Comparison of ENCODE assay signal across 8 cellular contexts in genomic region chr14:53151523-53151866, GRCh38. TPM values are rescaled to one million over a fixed set of nuclear protein-coding genes. Genes with fewer than 3 reads are reported as not detected.
DNase-seq lines count a peak whose midpoint lies in the region; ATAC-seq, FAIRE-seq and TF ChIP-seq lines count a peak whose summit lies in the region.

No MANE protein-coding gene starts in this region.

- H3K9me3 ChIP-seq in GM23248 (ENCODE audit: low read depth) (no peaks in the 10 kb centered on the region), left ventricle myocardium inferior (replicated peaks) (no peaks in the 10 kb centered on the region), skeletal muscle satellite cell (replicated peaks; ENCODE audit: low read length) (no peaks in the 10 kb centered on the region)

- intact Hi-C loops in left ventricle myocardium inferior (cut with micrococcal nuclease), result no loop called here

- ATAC-seq in T-cell (replicated peaks in 1 of 4) (no peak), HG03378 (IDR thresholded peaks at IDR 0.05; ENCODE audit: unreplicated experiment) (no peak), HG03460 (IDR thresholded peaks at IDR 0.05; ENCODE audit: unreplicated experiment) (no peak)
- no peak for ATAC-seq in activated CD4-positive, CD25-positive, alpha-beta regulatory T cell treated with anti-CD3 and anti-CD28 coated beads, Interleukin-2, amount 50 U/mL, for 24 hours

- H3K27ac ChIP-seq in GM23248 (no peak overlapping the region), left ventricle myocardium inferior (replicated peaks) (peak overlapping the region; percentile 94)

- no peaks in the 10 kb centered on the region for H3K9me2 ChIP-seq in GM23248 (ENCODE audit: insufficient read depth)

- in situ Hi-C loops in GM23248 (cut with MboI), result no loop called here

- H4K20me1 ChIP-seq in GM23248 (ENCODE audit: insufficient read depth), result 0 out of 2 replicates have a peak, but pooled peaks cover 10% of the 10 kb centered on the region

- H3K27me3 Mint-ChIP-seq in T-cell, result no peaks in the 10 kb centered on the region

- H3K4me3 ChIP-seq in GM23248 (peak overlapping the region; percentile 86), left ventricle myocardium inferior (peak overlapping the region; percentile 94), skeletal muscle satellite cell (ENCODE audit: low read length) (peak overlapping the region; percentile 93)

- H3K27me3 ChIP-seq in GM23248 (replicated peaks; ENCODE audit: insufficient read depth), result no peaks in the 10 kb centered on the region
- H3K27me3 ChIP-seq in left ventricle myocardium inferior (ENCODE audit: low read depth), result no peaks in the 10 kb centered on the region
- no peaks in the 10 kb centered on the region for H3K27me3 ChIP-seq in skeletal muscle satellite cell (ENCODE audit: control insufficient read depth, insufficient read depth, low read length)

- WGBS in GM23248 (ENCODE audit: low coverage in 1 of 2, low lambda C conversion rate in 2 of 2, missing lambda C conversion rate in 2 of 2), 2 experiments, result 2 to 3% methylated on average over 7 of the region's 7 CpGs

- peak overlapping the region; percentile 96 to 99 (median 98) for H3K4me3 Mint-ChIP-seq in T-cell

- CTCF ChIA-PET in T-cell (lab: Charles Lee), result interaction anchor here (0.5 to 3.1 kb wide), 7 partner anchors 25 to 1286 kb away, joined by 3 to 23 read pairs (median 3); no protein-coding TSS in a partner anchor

- H2AFZ ChIP-seq in GM23248, result peak overlapping the region; percentile 94

- H3K4me1 Mint-ChIP-seq in T-cell, result peaks cover 61 to 68% (median 64%) of the 10 kb centered on the region in 3 donors

- TF ChIP-seq CTCF in left ventricle myocardium inferior (IDR thresholded peaks at IDR 0.05; ENCODE audit: borderline replicate concordance) (no peak), D721Med (IDR thresholded peaks at IDR 0.05; ENCODE audit: insufficient read depth, missing control alignments) (no peak)

- POLR2A ChIA-PET in T-cell (lab: Charles Lee), result interaction anchor here (0.5 to 2.7 kb wide), 5 partner anchors 8 to 66 kb away, joined by 3 to 16 read pairs (median 4); no protein-coding TSS in a partner anchor

- H3K9ac ChIP-seq in GM23248 (peak overlapping the region; percentile 79), skeletal muscle satellite cell (ENCODE audit: low read depth, low read length) (peak overlapping the region; percentile 82)

- peaks cover 17% of the 10 kb centered on the region for H3F3A ChIP-seq in GM23248 (ENCODE audit: insufficient read depth)

- H3K4me2 ChIP-seq in GM23248 (ENCODE audit: unreplicated experiment) (peak overlapping the region; percentile 99), skeletal muscle satellite cell (ENCODE audit: low read length) (peak overlapping the region; percentile 86)

- no peak for FAIRE-seq in D721Med (lab: Jason Lieb, UNC)

- peak overlapping the region; percentile 93 to 95 for H3K27ac Mint-ChIP-seq in T-cell

- H3K36me3 ChIP-seq in GM23248 (ENCODE audit: low read depth), result no peaks in the 10 kb centered on the region
- H3K36me3 ChIP-seq in left ventricle myocardium inferior, result no peaks in the 10 kb centered on the region
- no peaks in the 10 kb centered on the region for H3K36me3 ChIP-seq in skeletal muscle satellite cell (ENCODE audit: insufficient read depth, low read length)

- H3K36me3 Mint-ChIP-seq in T-cell, result peaks cover 6% of the 10 kb centered on the region

- DNase-seq in GM23248 (no peak), T-cell (no peak), left ventricle myocardium inferior (no peak), D721Med (ENCODE audit: insufficient read length, low spot score) (no peak)

- no peaks in the 10 kb centered on the region for H3K9me3 Mint-ChIP-seq in T-cell

- peaks cover 9% of the 10 kb centered on the region; the same call in 1 of the 2 replicates for H3K4me1 ChIP-seq in GM23248 (ENCODE audit: insufficient read depth)
- peaks cover 46% of the 10 kb centered on the region for H3K4me1 ChIP-seq in left ventricle myocardium inferior
- peaks cover 6% of the 10 kb centered on the region for H3K4me1 ChIP-seq in skeletal muscle satellite cell (ENCODE audit: control insufficient read depth, insufficient read depth, low read length)

- H3K79me2 ChIP-seq in GM23248 (ENCODE audit: insufficient read depth), result peaks cover 54% of the 10 kb centered on the region

RNA-seq across cellular contexts. Expression of gene DDHD1, which starts 1.6 kb away (rescaled TPM):
- total RNA-seq in GM23248 (2014; rRNA removed; shearing (Covaris generic)), result 15.8 and 16.8 TPM in 2 replicates
- 8.6 and 10.5 TPM in 2 replicates for polyA plus RNA-seq in GM23248 (2016; fragmentation: Nextera tagmentation; extraction: Ambion mirVana)
- total RNA-seq in T-cell, result 10 to 100 TPM; 36.6 to 69.6 (median 45.4) TPM
- total RNA-seq in left ventricle myocardium inferior, result 6.7 TPM
- 25.8 and 31.4 TPM in 2 replicates for total RNA-seq in skeletal muscle satellite cell (2012; rRNA removed)
